ENCODE assay signal across 17 cellular contexts in the genomic region with DNA sequence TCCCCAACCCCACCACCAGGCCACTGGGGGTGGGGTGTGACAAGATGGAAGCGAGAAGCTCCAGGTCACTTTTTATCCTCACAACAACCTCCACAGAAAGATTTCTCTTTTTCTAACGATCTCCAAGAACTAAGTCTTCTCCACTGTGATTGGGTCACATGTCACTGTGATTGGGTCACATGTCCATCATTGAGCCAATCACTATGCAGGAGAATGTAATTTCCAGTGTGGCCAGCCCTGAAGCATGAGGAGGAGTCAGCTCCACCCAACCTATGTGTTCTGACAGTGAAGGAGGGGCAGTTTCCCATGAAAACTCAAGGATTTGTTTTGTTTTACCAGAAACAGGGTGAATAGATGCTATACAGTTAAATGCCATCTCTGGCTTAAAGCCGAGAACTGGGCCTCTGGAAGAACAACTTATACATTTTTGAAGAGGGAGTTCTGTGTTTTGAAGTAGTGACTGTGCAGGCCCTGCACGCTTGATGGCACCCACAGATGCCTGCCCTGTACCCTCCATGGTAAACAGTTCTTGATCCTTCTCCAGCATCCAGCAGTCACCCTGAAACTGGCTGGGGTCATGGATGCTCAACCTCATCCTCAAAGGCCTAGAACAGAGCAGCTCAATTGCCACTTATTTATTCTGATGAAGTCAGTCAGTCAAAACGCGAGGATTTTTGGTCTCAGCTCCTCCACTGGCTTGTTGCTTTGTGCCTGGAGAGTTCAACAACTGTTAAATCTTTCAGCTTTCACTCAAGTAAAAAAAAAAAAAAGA.
DNase-seq lines count a peak whose midpoint lies in the region; ATAC-seq and TF ChIP-seq lines count a peak whose summit lies in the region.
"Had no signal": no experiment of that assay in that cellular context is flagged by ENCODE, and none has a peak within 500 bp of the region (broad histone marks: within the 10 kb centered on the region; RNA-seq: fewer than 3 reads in every experiment).

No MANE protein-coding gene starts in this region.

- H4K91ac ChIP-seq in IMR-90 (ENCODE audit: insufficient read depth, low read depth, low read length) = no peak overlapping the region

- H4K5ac ChIP-seq in IMR-90 (ENCODE audit: low read depth, low read length) = no peak overlapping the region

- H3K9me3 ChIP-seq in IMR-90 (ENCODE audit: control insufficient read depth, insufficient read depth, low read length) (no peaks in the 10 kb centered on the region), subcutaneous abdominal adipose tissue (ENCODE audit: control insufficient read depth in 5 of 5, low read length in 5 of 5) (no peaks in the 10 kb centered on the region), mucosa of descending colon (no peaks in the 10 kb centered on the region), neural progenitor cell (ENCODE audit: low read depth) (no peaks in the 10 kb centered on the region)
- H3K9me3 ChIP-seq: BLaER1, Caco-2, HAP-1 had no signal

- H3K14ac ChIP-seq in IMR-90 (replicated peaks; ENCODE audit: low read depth, low read length) = no peak overlapping the region

- H3K9me3 Mint-ChIP-seq in WTC11 (peaks cover 5% of the 10 kb centered on the region), immature natural killer cell (peaks cover 0 to 13% (median 4%) of the 10 kb centered on the region in 6 donors), neural progenitor cell (no peaks in the 10 kb centered on the region)
- H3K9me3 Mint-ChIP-seq: CD8-positive, alpha-beta T cell; HFFc6 had no signal

- in situ Hi-C loops in IMR-90 (cut with MboI; ENCODE audit: low sequenced_read_pairs) = no loop called here

- no peak for TF ChIP-seq RAD21 in IMR-90 (IDR thresholded peaks at IDR 0.05; ENCODE audit: low read length)

- WGBS in IMR-90 (ENCODE audit: extremely low coverage in 2 of 2, insufficient read length in 1 of 2), 2 experiments = 50% methylated on average over 2 of the region's 6 CpGs; no CpG with 5 or more reads in 1 of the 2 experiments

- no peak for DNase-seq in IMR-90
- no peak for DNase-seq in WTC11 (ENCODE audit: low spot score)
- no peak for DNase-seq in immature natural killer cell
- DNase-seq in mucosa of descending colon = no peak
- DNase-seq in neural progenitor cell (ENCODE audit: low spot score) = no peak
- DNase-seq: Caco-2; CD4-positive, CD25-positive, alpha-beta regulatory T cell; CD8-positive, alpha-beta T cell; DMS153; DND-41; GOT3; HFFc6 had no signal

- POLR2A ChIA-PET in IMR-90 (lab: Charles Lee; ENCODE audit: unreplicated experiment) = interaction anchor here (0.6 kb wide), 1 partner anchor 371 kb away, joined by 12 read pairs; no protein-coding TSS in a partner anchor
- POLR2A ChIA-PET in WTC11 (lab: Charles Lee) = no interaction called here

- BruUV-seq in IMR-90 (replicated peaks; lab: Mats Ljungman, UMichigan) = no TSS peak

- H3K4me3 Mint-ChIP-seq in WTC11 (no peak overlapping the region), immature natural killer cell (no peak overlapping the region), neural progenitor cell (no peak overlapping the region)
- H3K4me3 Mint-ChIP-seq: B cell; CD4-positive, CD25-positive, alpha-beta regulatory T cell; CD8-positive, alpha-beta T cell; HFFc6 had no signal

- H4K8ac ChIP-seq in IMR-90 (ENCODE audit: low read depth in 2 of 2, low read length in 2 of 2) = no peak overlapping the region

- H3K4ac ChIP-seq in IMR-90 (ENCODE audit: low read depth, low read length) = no peak overlapping the region

- H3K56ac ChIP-seq in IMR-90 (ENCODE audit: extremely low read depth, insufficient read depth, low read length) = no peak overlapping the region

- H3F3A ChIP-seq in neural progenitor cell (ENCODE audit: low read depth) = no peaks in the 10 kb centered on the region

- H2BK5ac ChIP-seq in IMR-90 (ENCODE audit: low read depth, low read length, poor library complexity, severe bottlenecking) = no peak overlapping the region

- TF ChIP-seq CTCF in IMR-90 (conservative IDR thresholded peaks at IDR 0.05; ENCODE audit: low read depth, low read length) = no peak
- no peak for TF ChIP-seq CTCF in WTC11 (IDR thresholded peaks at IDR 0.05)
- no peak for TF ChIP-seq CTCF in mucosa of descending colon (IDR thresholded peaks at IDR 0.05)
- TF ChIP-seq CTCF in neural progenitor cell (IDR thresholded peaks at IDR 0.05) = no peak

- H2BK15ac ChIP-seq in IMR-90 (ENCODE audit: low read depth, low read length) = no peak overlapping the region

- no peaks in the 10 kb centered on the region for H3K79me1 ChIP-seq in IMR-90 (ENCODE audit: low read depth in 1 of 2, low read length in 2 of 2)

- no peak for TF ChIP-seq POLR2A in IMR-90 (IDR thresholded peaks at IDR 0.05; ENCODE audit: low read depth, low read length)

- H3K27ac ChIP-seq in IMR-90 (ENCODE audit: insufficient read depth, low read length) (no peak overlapping the region), subcutaneous abdominal adipose tissue (ENCODE audit: low read depth, low read length) (peak overlapping the region; percentile 19), neural progenitor cell (no peak overlapping the region)
- H3K27ac ChIP-seq: BLaER1, C4-2B had no signal

- no peak overlapping the region for H3K4me2 ChIP-seq in IMR-90 (ENCODE audit: low read depth, low read length)
- H3K4me2 ChIP-seq in neural progenitor cell = no peak overlapping the region
- H3K4me2 ChIP-seq: BLaER1 had no signal

- ATAC-seq in IMR-90 (ENCODE audit: low read depth) = no peak
- ATAC-seq in WTC11 = no peak
- ATAC-seq in mucosa of descending colon = no peak
- ATAC-seq: CD8-positive, alpha-beta T cell had no signal

- no peak overlapping the region for H3K9ac ChIP-seq in IMR-90 (ENCODE audit: low read depth, low read length)
- no peak overlapping the region for H3K9ac ChIP-seq in subcutaneous abdominal adipose tissue (ENCODE audit: low read length in 5 of 5)
- no peak overlapping the region for H3K9ac ChIP-seq in neural progenitor cell
- H3K9ac ChIP-seq: BLaER1 had no signal

- no peaks in the 10 kb centered on the region for H4K20me1 ChIP-seq in IMR-90 (ENCODE audit: insufficient read depth, low read length)
- no peaks in the 10 kb centered on the region for H4K20me1 ChIP-seq in neural progenitor cell (ENCODE audit: low read depth)
- H4K20me1 ChIP-seq: BLaER1 had no signal

- H2AK5ac ChIP-seq in IMR-90 (ENCODE audit: low read depth, low read length) = no peak overlapping the region

- H3K4me3 ChIP-seq in IMR-90 (ENCODE audit: insufficient read depth, low read depth, low read length) (no peak overlapping the region), subcutaneous abdominal adipose tissue (ENCODE audit: low read depth in 1 of 5, low read length in 5 of 5) (no peak overlapping the region), mucosa of descending colon (no peak overlapping the region), neural progenitor cell (no peak overlapping the region)
- H3K4me3 ChIP-seq: BLaER1, HAP-1 had no signal

- H3K27me3 ChIP-seq in IMR-90 (ENCODE audit: control insufficient read depth, insufficient read depth, low read length) (no peaks in the 10 kb centered on the region; the same call in 1 of the 2 replicates), subcutaneous abdominal adipose tissue (ENCODE audit: control insufficient read depth in 5 of 5, insufficient read depth in 4 of 5, low read length in 5 of 5) (no peaks in the 10 kb centered on the region), neural progenitor cell (no peaks in the 10 kb centered on the region)
- H3K27me3 ChIP-seq: BLaER1 had no signal

- H3K27me3 Mint-ChIP-seq in WTC11 (ENCODE audit: low read depth) (no peaks in the 10 kb centered on the region), immature natural killer cell (ENCODE audit: low read depth in 3 of 3) (no peaks in the 10 kb centered on the region), neural progenitor cell (ENCODE audit: insufficient read depth, low read depth) (peaks cover 4% of the 10 kb centered on the region)

- intact Hi-C loops in IMR-90 (cut with micrococcal nuclease) (no loop called here), mucosa of descending colon (cut with DNase I, micrococcal nuclease) (no loop called here)

- H2BK120ac ChIP-seq in IMR-90 (ENCODE audit: low read depth, low read length) = no peak overlapping the region

- no peak overlapping the region for H2BK20ac ChIP-seq in IMR-90 (ENCODE audit: low read depth, low read length)

- no peak overlapping the region for H3K18ac ChIP-seq in IMR-90 (ENCODE audit: low read depth, low read length)

- H3K36me3 Mint-ChIP-seq in WTC11 (no peaks in the 10 kb centered on the region), immature natural killer cell (no peaks in the 10 kb centered on the region), neural progenitor cell (no peaks in the 10 kb centered on the region)
- H3K36me3 Mint-ChIP-seq: CD4-positive, CD25-positive, alpha-beta regulatory T cell; CD8-positive, alpha-beta T cell had no signal

- CTCF ChIA-PET in IMR-90 (lab: Yijun Ruan, JAX) = no interaction called here
- CTCF ChIA-PET in WTC11 (lab: Charles Lee) = no interaction called here

- H3K27ac Mint-ChIP-seq in WTC11 = no peak overlapping the region
- H3K27ac Mint-ChIP-seq in immature natural killer cell = no peak overlapping the region
- H3K27ac Mint-ChIP-seq in neural progenitor cell = no peak overlapping the region
- H3K27ac Mint-ChIP-seq: B cell; CD4-positive, CD25-positive, alpha-beta regulatory T cell; CD8-positive, alpha-beta T cell; HFFc6 had no signal

- no peak overlapping the region for H3K23ac ChIP-seq in IMR-90 (ENCODE audit: low read depth, low read length)

- H2AFZ ChIP-seq in IMR-90 (replicated peaks; ENCODE audit: low read length, poor library complexity) = no peak overlapping the region
- H2AFZ ChIP-seq in neural progenitor cell (replicated peaks) = no peak overlapping the region

- H3K9me1 ChIP-seq in IMR-90 (ENCODE audit: insufficient read depth, low read length) = no peaks in the 10 kb centered on the region

- dilution Hi-C loops in IMR-90 (cut with HindIII; ENCODE audit: low sequenced_read_pairs, unreplicated experiment) = no loop called here

- H3K79me2 ChIP-seq in neural progenitor cell (ENCODE audit: low read depth) = no peaks in the 10 kb centered on the region

- H3K4me1 ChIP-seq in IMR-90 (ENCODE audit: control insufficient read depth, insufficient read depth, low read length) (peaks cover 2% of the 10 kb centered on the region; the same call in 1 of the 2 replicates), subcutaneous abdominal adipose tissue (ENCODE audit: control insufficient read depth in 5 of 5, insufficient read depth in 5 of 5, low read length in 5 of 5) (peaks cover 0 to 18% (median 12%) of the 10 kb centered on the region in 5 donors), mucosa of descending colon (ENCODE audit: low read depth) (no peaks in the 10 kb centered on the region), neural progenitor cell (no peaks in the 10 kb centered on the region)
- H3K4me1 ChIP-seq: HAP-1 had no signal

- no peak overlapping the region for H2AK9ac ChIP-seq in IMR-90 (replicated peaks; ENCODE audit: low read depth, low read length, poor library complexity)

- no peaks in the 10 kb centered on the region for H3K36me3 ChIP-seq in IMR-90 (ENCODE audit: control insufficient read depth, insufficient read depth, low read length)
- H3K36me3 ChIP-seq in subcutaneous abdominal adipose tissue (ENCODE audit: control insufficient read depth in 5 of 5, insufficient read depth in 5 of 5, low read length in 5 of 5) = no peaks in the 10 kb centered on the region
- H3K36me3 ChIP-seq in mucosa of descending colon (ENCODE audit: low read depth) = no peaks in the 10 kb centered on the region
- no peaks in the 10 kb centered on the region for H3K36me3 ChIP-seq in neural progenitor cell
- H3K36me3 ChIP-seq: BLaER1, HAP-1 had no signal

- H3K4me1 Mint-ChIP-seq in WTC11 (peaks cover 11% of the 10 kb centered on the region), immature natural killer cell (no peaks in the 10 kb centered on the region), neural progenitor cell (peaks cover 3% of the 10 kb centered on the region)
- H3K4me1 Mint-ChIP-seq: B cell; CD4-positive, CD25-positive, alpha-beta regulatory T cell had no signal
